ENCODE assay signal across 8 cellular contexts in genomic region chr11:114060402-114061052, GRCh38. TPM values are rescaled to one million over a fixed set of nuclear protein-coding genes. Genes with fewer than 3 reads are reported as not detected.
DNase-seq lines count a peak whose midpoint lies in the region; ATAC-seq, FAIRE-seq and TF ChIP-seq lines count a peak whose summit lies in the region.

No MANE protein-coding gene starts in this region.

- POLR2A ChIA-PET in A549 (lab: Yijun Ruan, JAX) = no interaction called here
- POLR2A ChIA-PET in HEK293T (lab: Yijun Ruan, JAX) = interaction anchor here (1.0 to 1.2 kb wide), 3 partner anchors 15 to 100 kb away, joined by 3 read pairs; no protein-coding TSS in a partner anchor

- H3K4me3 Mint-ChIP-seq in activated naive CD4-positive, alpha-beta T cell treated with anti-CD3 and anti-CD28 coated beads, Interleukin-2, amount 50 U/mL, for 24 hours = peak overlapping the region; percentile 92

- H3K4me1 Mint-ChIP-seq in activated naive CD4-positive, alpha-beta T cell treated with anti-CD3 and anti-CD28 coated beads, Interleukin-2, amount 50 U/mL, for 24 hours = peaks cover 6% of the 10 kb centered on the region

- H3K4me2 ChIP-seq in A549 (peak overlapping the region; percentile 98), trophoblast cell (ENCODE audit: low read length) (peak overlapping the region; percentile 88)

- H3K27me3 Mint-ChIP-seq in activated naive CD4-positive, alpha-beta T cell treated with anti-CD3 and anti-CD28 coated beads, Interleukin-2, amount 50 U/mL, for 24 hours = peaks cover 10% of the 10 kb centered on the region

- peaks cover 61% of the 10 kb centered on the region for H3K27me3 ChIP-seq in trophoblast cell (ENCODE audit: insufficient read depth, low read length)

- no peak overlapping the region for H2AK5ac ChIP-seq in trophoblast cell (ENCODE audit: low read length)

- CTCF ChIA-PET in A549 (lab: Yijun Ruan, JAX) (interaction anchor here (0.6 to 1.7 kb wide), 5 partner anchors 12 to 201 kb away, joined by 3 to 8 read pairs (median 4); no protein-coding TSS in a partner anchor), HEK293T (lab: Yijun Ruan, JAX) (interaction anchor here (1.0 to 1.7 kb wide), 2 partner anchors 164 to 201 kb away, joined by 3 to 4 read pairs; no protein-coding TSS in a partner anchor)

- H3K4me1 ChIP-seq in A549 = peaks cover 8% of the 10 kb centered on the region; the same call in 1 of the 3 replicates
- peaks cover 16 to 20% of the 10 kb centered on the region in 2 experiments for H3K4me1 ChIP-seq in trophoblast cell (ENCODE audit: control insufficient read depth in 1 of 2, insufficient read depth in 2 of 2, low read length in 2 of 2)

- 6% methylated on average over 21 of the region's 78 CpGs for WGBS in A549 (ENCODE audit: missing lambda C conversion rate)
- no CpG with 5 or more reads among the region's 78 CpGs for WGBS in trophoblast cell (ENCODE audit: extremely low coverage, insufficient coverage, insufficient read length)

- no peak overlapping the region for H2BK120ac ChIP-seq in trophoblast cell (ENCODE audit: insufficient read depth, low read length, poor library complexity)

- no peak overlapping the region for H2BK5ac ChIP-seq in trophoblast cell (ENCODE audit: low read depth, low read length, poor library complexity)

- no peaks in the 10 kb centered on the region for H3K9me3 ChIP-seq in A549
- peaks cover 11% of the 10 kb centered on the region for H3K9me3 ChIP-seq in trophoblast cell (ENCODE audit: insufficient read depth, low read depth, low read length)

- no peaks in the 10 kb centered on the region for H3K79me2 ChIP-seq in trophoblast cell (ENCODE audit: control insufficient read depth, insufficient read depth, low read length, poor library complexity)

- no peak overlapping the region for H4K8ac ChIP-seq in trophoblast cell (ENCODE audit: low read depth, low read length)

- H4K91ac ChIP-seq in trophoblast cell (ENCODE audit: low read depth, low read length) = no peak overlapping the region

- TF ChIP-seq EP300 in A549 (IDR thresholded peaks at IDR 0.05) = no peak

- H3K36me3 ChIP-seq in trophoblast cell (ENCODE audit: control insufficient read depth in 1 of 2, insufficient read depth in 2 of 2, low read length in 2 of 2) = no peaks in the 10 kb centered on the region

- FAIRE-seq in A549 (lab: Jason Lieb, UNC) = no peak

- no peak for TF ChIP-seq CTCF in A549 (IDR thresholded peaks at IDR 0.05)

- H3K9me3 Mint-ChIP-seq in activated naive CD4-positive, alpha-beta T cell treated with anti-CD3 and anti-CD28 coated beads, Interleukin-2, amount 50 U/mL, for 24 hours = no peaks in the 10 kb centered on the region

- no peak overlapping the region for H3K23ac ChIP-seq in trophoblast cell (ENCODE audit: low read length)

- H2AFZ ChIP-seq in trophoblast cell (ENCODE audit: insufficient read depth, low read length, poor library complexity) = no peak overlapping the region

- H3K9ac ChIP-seq in trophoblast cell (ENCODE audit: low read length) = no peak overlapping the region

- DNase-seq in A549 (ENCODE audit: low read depth in 1 of 2, low spot score in 1 of 2) (no peak), HEK293T (ENCODE audit: extremely low spot score) (peak; percentile 47), cardiac septum (ENCODE audit: low spot score) (peak; percentile 85), trophoblast cell (peak in 1 of 2 donors; percentile 20), cerebellar cortex (ENCODE audit: low spot score) (no peak), NCI-H2029 (lab: John Stamatoyannopoulos, UW) (no peak), HuH-7 (ENCODE audit: low spot score) (no peak)

- no peak for TF ChIP-seq POLR2A in A549 (IDR thresholded peaks at IDR 0.05; ENCODE audit: low read length)

- H3K79me1 ChIP-seq in trophoblast cell (ENCODE audit: low read length) = peaks cover 3% of the 10 kb centered on the region

- H3K27ac ChIP-seq in A549 = no peak overlapping the region; a peak in 1 of 6 replicates
- no peak overlapping the region for H3K27ac ChIP-seq in trophoblast cell (ENCODE audit: low read depth, low read length)

- H3K14ac ChIP-seq in trophoblast cell (ENCODE audit: low read length) = no peak overlapping the region

- H3K27ac Mint-ChIP-seq in activated naive CD4-positive, alpha-beta T cell treated with anti-CD3 and anti-CD28 coated beads, Interleukin-2, amount 50 U/mL, for 24 hours = peak overlapping the region; percentile 72

- no peak overlapping the region for H3K18ac ChIP-seq in trophoblast cell (ENCODE audit: low read length)

- H2BK12ac ChIP-seq in trophoblast cell (ENCODE audit: low read length) = no peak overlapping the region

- no peaks in the 10 kb centered on the region for H3K36me3 Mint-ChIP-seq in activated naive CD4-positive, alpha-beta T cell treated with anti-CD3 and anti-CD28 coated beads, Interleukin-2, amount 50 U/mL, for 24 hours

- H4K12ac ChIP-seq in trophoblast cell (ENCODE audit: low read depth, low read length) = no peak overlapping the region

- TF ChIP-seq RAD21 in A549 (conservative IDR thresholded peaks at IDR 0.05 in 1 of 2, IDR thresholded peaks at IDR 0.05 in 1 of 2) = no peak

- intact Hi-C loops in cardiac septum (cut with DNase I) = loop anchor here (2.0 kb wide), 1 partner anchor 100 kb away; no protein-coding TSS in a partner anchor

- peak; percentile 63 to 79 for ATAC-seq in A549

- H3K4me3 ChIP-seq in A549 = peak overlapping the region; percentile 51
- peak overlapping the region; percentile 64 for H3K4me3 ChIP-seq in trophoblast cell (ENCODE audit: low read depth, low read length)

- H3K4ac ChIP-seq in trophoblast cell (ENCODE audit: low read depth, low read length) = no peak overlapping the region

TF ChIP-seq in A549, 52 proteins besides CTCF, POLR2A, EP300 and RAD21:
- no peak for TF ChIP-seq HES2 (IDR thresholded peaks at IDR 0.05)
- no peak for TF ChIP-seq MYC (IDR thresholded peaks at IDR 0.05; ENCODE audit: borderline replicate concordance, low read length)
- TF ChIP-seq HOXA7 (CRISPR knock-in tag; IDR thresholded peaks at IDR 0.05) = no peak
- no peak for TF ChIP-seq FOXS1 (CRISPR knock-in tag; IDR thresholded peaks at IDR 0.05)
- TF ChIP-seq GATA3 (IDR thresholded peaks at IDR 0.05; ENCODE audit: borderline replicate concordance) = no peak

TF ChIP-seq in HEK293T, 16 proteins besides CTCF, POLR2A, EP300 and RAD21:
- TF ChIP-seq NFRKB (IDR thresholded peaks at IDR 0.05) = no peak
- 0 out of 2 replicates have a peak, but pooled peaks have one; percentile 8 for TF ChIP-seq CTBP1 (IDR thresholded peaks at IDR 0.05; ENCODE audit: borderline replicate concordance)
- TF ChIP-seq FOXK2 (IDR thresholded peaks at IDR 0.05) = no peak

RNA-seq across cellular contexts. Expression of gene ZBTB16, which starts 1.0 kb away (rescaled TPM):
- polyA plus RNA-seq in A549 (2011; rRNA removed) (not detected in 2 replicates), A549 (2017; fragmentation: RNase III; extraction: RNeasy Plus Mini Kit Qiagen cat#74134 plus additional on column Dnase treatment) (not detected in 3 replicates)
- not detected in 2 replicates for polyA plus RNA-seq in A549 (2012; cell fraction: cytosol; rRNA removed)
- 0.23 and 0.26 TPM in 2 replicates for polyA plus RNA-seq in A549 (2012; cell fraction: nucleus; rRNA removed)
- polyA minus RNA-seq in A549 (2011; rRNA and poly(A)+ RNA removed) = not detected in 2 replicates
- 25.4 TPM for total RNA-seq in cardiac septum
- polyA plus RNA-seq in trophoblast cell (2013) = 0.06 and 0.07 TPM in 2 replicates

Comparison
In these comparisons a context has a peak if more than half of its experiments do, and no peak if none do; other contexts are left out.
1. DNase-seq: peak in HEK293T (single experiment) and cardiac septum (single experiment); none in A549 (0 of 2), cerebellar cortex (single experiment), NCI-H2029 (single experiment) and HuH-7 (single experiment).